24 cellular contexts compared by ENCODE assay signal in genomic region chr20:57959018-57959417, GRCh38.
DNase-seq lines count a peak whose midpoint lies in the region; ATAC-seq, FAIRE-seq and TF ChIP-seq lines count a peak whose summit lies in the region.
"Had no signal": no experiment of that assay in that cellular context is flagged by ENCODE, and none has a peak within 500 bp of the region (broad histone marks: within the 10 kb centered on the region; RNA-seq: fewer than 3 reads in every experiment).

No MANE protein-coding gene starts in this region.

- H3K36me3 Mint-ChIP-seq in natural killer cell treated with Interleukin-12 subunit alpha and Interleukin-12 subunit beta and Interleukin-15 and Interleukin-18, amount 100 ng/mL, for 72 hours, result no peaks in the 10 kb centered on the region
- no peaks in the 10 kb centered on the region for H3K36me3 Mint-ChIP-seq in natural killer cell
- H3K36me3 Mint-ChIP-seq: activated naive CD4-positive, alpha-beta T cell treated with anti-CD3 and anti-CD28 coated beads, Interleukin-2, amount 50 U/mL, for 72 hours; naive thymus-derived CD8-positive, alpha-beta T cell had no signal

- H3K4me1 Mint-ChIP-seq in natural killer cell treated with Interleukin-12 subunit alpha and Interleukin-12 subunit beta and Interleukin-15 and Interleukin-18, amount 100 ng/mL, for 72 hours (ENCODE audit: low read depth in 2 of 2), result no peaks in the 10 kb centered on the region
- no peaks in the 10 kb centered on the region for H3K4me1 Mint-ChIP-seq in natural killer cell
- H3K4me1 Mint-ChIP-seq: activated B cell treated with CpG ODN at 0.5 μM for 24 hours; activated T-helper 17 cell treated with anti-CD3 and anti-CD28 coated beads, Interleukin-2, amount 50 U/mL, for 72 hours; central memory CD8-positive, alpha-beta T cell; stimulated activated naive CD8-positive, alpha-beta T cell treated with anti-CD3 and anti-CD28 coated beads, Interleukin-15, amount 100 ng/mL, for 72 hours had no signal

- DNase-seq in natural killer cell treated with Interleukin-12 subunit alpha and Interleukin-12 subunit beta and Interleukin-15 and Interleukin-18, amount 100 ng/mL, for 72 hours (ENCODE audit: low spot score), result peak; percentile 41
- DNase-seq in natural killer cell, result no peak
- peak; percentile 85 for DNase-seq in left lobe of liver (ENCODE audit: low spot score)
- DNase-seq in posterior vena cava (ENCODE audit: low spot score), result peak; percentile 42
- DNase-seq in globus pallidus (ENCODE audit: low spot score), result no peak
- DNase-seq in HTR-8/SVneo (ENCODE audit: insufficient read length, low spot score), result no peak
- no peak for DNase-seq in SHP77 (lab: John Stamatoyannopoulos, UW)
- DNase-seq: activated B cell treated with CpG ODN at 0.5 μM for 24 hours; activated CD4-positive, alpha-beta T cell treated with anti-CD3 and anti-CD28 coated beads, Interleukin-2, amount 50 U/mL, for 4 hours; activated CD8-positive, alpha-beta memory T cell treated with anti-CD3 and anti-CD28 coated beads, Interleukin-2, amount 50 U/mL, for 4 hours; mesenchymal stem cell; NCI-H1092 treated with DMSO at 0.1 percent for 48 hours; NCI-H187 treated with DMSO at 0.1 percent for 48 hours; PC-9; SHP77 treated with DMSO at 0.1 percent for 48 hours; stimulated activated naive CD8-positive, alpha-beta T cell treated with anti-CD3 and anti-CD28 coated beads, Interleukin-15, amount 100 ng/mL, for 72 hours; T-helper 9 cell; trophoblast cell had no signal

- intact Hi-C loops in natural killer cell (cut with micrococcal nuclease) (no loop called here), posterior vena cava (cut with DNase I) (no loop called here)

- no peaks in the 10 kb centered on the region for H3K9me3 Mint-ChIP-seq in natural killer cell treated with Interleukin-12 subunit alpha and Interleukin-12 subunit beta and Interleukin-15 and Interleukin-18, amount 100 ng/mL, for 72 hours
- H3K9me3 Mint-ChIP-seq in natural killer cell, result no peaks in the 10 kb centered on the region
- H3K9me3 Mint-ChIP-seq: central memory CD8-positive, alpha-beta T cell had no signal

- TF ChIP-seq CTCF in natural killer cell (IDR thresholded peaks at IDR 0.05), result no peak

- no peak for FAIRE-seq in HTR-8/SVneo (lab: Jason Lieb, UNC)
- FAIRE-seq: A204.1 had no signal

- no peak for ATAC-seq in natural killer cell treated with Interleukin-12 subunit alpha and Interleukin-12 subunit beta and Interleukin-15 and Interleukin-18, amount 100 ng/mL, for 72 hours
- ATAC-seq in natural killer cell, result no peak
- ATAC-seq in left lobe of liver, result peak; percentile 93
- ATAC-seq in HG02840 (IDR thresholded peaks at IDR 0.05; ENCODE audit: low FRiP score, unreplicated experiment), result no peak
- ATAC-seq: activated naive CD4-positive, alpha-beta T cell treated with anti-CD3 and anti-CD28 coated beads, Interleukin-2, amount 50 U/mL, for 72 hours; activated T-helper 17 cell treated with anti-CD3 and anti-CD28 coated beads, Interleukin-2, amount 50 U/mL, for 72 hours; naive thymus-derived CD8-positive, alpha-beta T cell; stimulated activated naive CD8-positive, alpha-beta T cell treated with anti-CD3 and anti-CD28 coated beads, Interleukin-15, amount 100 ng/mL, for 72 hours had no signal

- H3K27ac Mint-ChIP-seq in natural killer cell treated with Interleukin-12 subunit alpha and Interleukin-12 subunit beta and Interleukin-15 and Interleukin-18, amount 100 ng/mL, for 72 hours, result no peak overlapping the region
- no peak overlapping the region for H3K27ac Mint-ChIP-seq in natural killer cell
- H3K27ac Mint-ChIP-seq: activated B cell treated with CpG ODN at 0.5 μM for 24 hours; activated naive CD4-positive, alpha-beta T cell treated with anti-CD3 and anti-CD28 coated beads, Interleukin-2, amount 50 U/mL, for 72 hours; activated T-helper 17 cell treated with anti-CD3 and anti-CD28 coated beads, Interleukin-2, amount 50 U/mL, for 72 hours; naive thymus-derived CD8-positive, alpha-beta T cell; stimulated activated naive CD8-positive, alpha-beta T cell treated with anti-CD3 and anti-CD28 coated beads, Interleukin-15, amount 100 ng/mL, for 72 hours had no signal

- H3K4me3 Mint-ChIP-seq in natural killer cell treated with Interleukin-12 subunit alpha and Interleukin-12 subunit beta and Interleukin-15 and Interleukin-18, amount 100 ng/mL, for 72 hours, result no peak overlapping the region
- H3K4me3 Mint-ChIP-seq in natural killer cell, result no peak overlapping the region
- H3K4me3 Mint-ChIP-seq: activated B cell treated with CpG ODN at 0.5 μM for 24 hours; activated T-helper 17 cell treated with anti-CD3 and anti-CD28 coated beads, Interleukin-2, amount 50 U/mL, for 72 hours; central memory CD8-positive, alpha-beta T cell; naive thymus-derived CD8-positive, alpha-beta T cell; stimulated activated naive CD8-positive, alpha-beta T cell treated with anti-CD3 and anti-CD28 coated beads, Interleukin-15, amount 100 ng/mL, for 72 hours had no signal

- H3K27me3 Mint-ChIP-seq in natural killer cell treated with Interleukin-12 subunit alpha and Interleukin-12 subunit beta and Interleukin-15 and Interleukin-18, amount 100 ng/mL, for 72 hours, result peaks cover 5 to 8% of the 10 kb centered on the region in 2 donors
- H3K27me3 Mint-ChIP-seq in natural killer cell (ENCODE audit: low read depth in 2 of 2), result no peaks in the 10 kb centered on the region
- H3K27me3 Mint-ChIP-seq: stimulated activated naive CD8-positive, alpha-beta T cell treated with anti-CD3 and anti-CD28 coated beads, Interleukin-15, amount 100 ng/mL, for 72 hours had no signal

Comparison
In these comparisons a context has a peak if more than half of its experiments do, and no peak if none do; other contexts are left out.
1. DNase-seq: peak in natural killer cell treated with Interleukin-12 subunit alpha and Interleukin-12 subunit beta and Interleukin-15 and Interleukin-18, amount 100 ng/mL, for 72 hours (single experiment), left lobe of liver (single experiment) and posterior vena cava (single experiment); none in natural killer cell (single experiment), globus pallidus (single experiment), HTR-8/SVneo (single experiment) and SHP77 (0 of 2).